In genomic region chr1:61641171-61641570, GRCh38 we compare ENCODE assay signal across 8 cellular contexts.
DNase-seq lines count a peak whose midpoint lies in the region; ATAC-seq and TF ChIP-seq lines count a peak whose summit lies in the region.

No MANE protein-coding gene starts in this region.

- no peaks in the 10 kb centered on the region for H3K36me3 ChIP-seq in right lobe of liver
- H3K36me3 ChIP-seq in tibial artery: no peaks in the 10 kb centered on the region

- no peaks in the 10 kb centered on the region for H3K9me3 Mint-ChIP-seq in activated CD8-positive, alpha-beta memory T cell treated with anti-CD3 and anti-CD28 coated beads, Interleukin-2, amount 10 ng/mL, durations not matched to agents 7 days and 5 days (ENCODE audit: low read depth)
- no peaks in the 10 kb centered on the region for H3K9me3 Mint-ChIP-seq in activated naive CD8-positive, alpha-beta T cell (ENCODE audit: low read depth)

- H3K27ac Mint-ChIP-seq in activated CD8-positive, alpha-beta memory T cell treated with anti-CD3 and anti-CD28 coated beads, Interleukin-2, amount 10 ng/mL, durations not matched to agents 7 days and 5 days: no peak overlapping the region
- H3K27ac Mint-ChIP-seq in activated naive CD8-positive, alpha-beta T cell: peak overlapping the region; percentile 31

- H3K4me1 Mint-ChIP-seq in activated CD8-positive, alpha-beta memory T cell treated with anti-CD3 and anti-CD28 coated beads, Interleukin-2, amount 10 ng/mL, durations not matched to agents 7 days and 5 days: peaks cover 10% of the 10 kb centered on the region
- peaks cover 17% of the 10 kb centered on the region for H3K4me1 Mint-ChIP-seq in activated naive CD8-positive, alpha-beta T cell (ENCODE audit: low read depth)

- no peak for DNase-seq in activated CD8-positive, alpha-beta memory T cell treated with anti-CD3 and anti-CD28 coated beads, Interleukin-2, amount 10 ng/mL, durations not matched to agents 7 days and 5 days
- no peak for DNase-seq in activated CD8-positive, alpha-beta memory T cell treated with anti-CD3 and anti-CD28 coated beads, Interleukin-2, amount 50 U/mL, for 48 hours
- DNase-seq in right lobe of liver (no peak), tibial artery (no peak), NCI-H526 treated with DMSO at 0.1 percent for 48 hours (lab: John Stamatoyannopoulos, UW) (no peak), NCI-H510A (lab: John Stamatoyannopoulos, UW) (no peak), NCI-H2227 (lab: John Stamatoyannopoulos, UW; ENCODE audit: unreplicated experiment) (no peak)

- no peak for ATAC-seq in activated CD8-positive, alpha-beta memory T cell treated with anti-CD3 and anti-CD28 coated beads, Interleukin-2, amount 10 ng/mL, durations not matched to agents 7 days and 5 days
- ATAC-seq in right lobe of liver: peak; percentile 44 to 61 (median 50)

- H3K27me3 Mint-ChIP-seq in activated CD8-positive, alpha-beta memory T cell treated with anti-CD3 and anti-CD28 coated beads, Interleukin-2, amount 10 ng/mL, durations not matched to agents 7 days and 5 days: no peaks in the 10 kb centered on the region
- peaks cover 2% of the 10 kb centered on the region for H3K27me3 Mint-ChIP-seq in activated naive CD8-positive, alpha-beta T cell

- H3K4me3 Mint-ChIP-seq in activated CD8-positive, alpha-beta memory T cell treated with anti-CD3 and anti-CD28 coated beads, Interleukin-2, amount 10 ng/mL, durations not matched to agents 7 days and 5 days: peak overlapping the region; percentile 51
- peak overlapping the region; percentile 84 for H3K4me3 Mint-ChIP-seq in activated naive CD8-positive, alpha-beta T cell

- H3K9me3 ChIP-seq in right lobe of liver (no peaks in the 10 kb centered on the region), tibial artery (no peaks in the 10 kb centered on the region)

- no peak for TF ChIP-seq CTCF in right lobe of liver (IDR thresholded peaks at IDR 0.05)
- no peak for TF ChIP-seq CTCF in tibial artery (IDR thresholded peaks at IDR 0.05)

- no peaks in the 10 kb centered on the region for H3K36me3 Mint-ChIP-seq in activated CD8-positive, alpha-beta memory T cell treated with anti-CD3 and anti-CD28 coated beads, Interleukin-2, amount 10 ng/mL, durations not matched to agents 7 days and 5 days
- H3K36me3 Mint-ChIP-seq in activated naive CD8-positive, alpha-beta T cell: no peaks in the 10 kb centered on the region

- intact Hi-C loops in right lobe of liver (cut with DNase I): no loop called here
- intact Hi-C loops in tibial artery (cut with DNase I; ENCODE audit: low total_unique reads): loop anchor here (10.0 kb wide), 2 partner anchors 186 to 596 kb away; no protein-coding TSS in a partner anchor

- CTCF ChIA-PET in activated CD8-positive, alpha-beta memory T cell treated with anti-CD3 and anti-CD28 coated beads, Interleukin-2, amount 10 ng/mL, durations not matched to agents 7 days and 5 days (lab: Charles Lee): interaction anchor here (0.6 to 1.1 kb wide), 3 partner anchors 11 to 592 kb away, joined by 3 read pairs; no protein-coding TSS in a partner anchor

- peaks cover 0 to 3% (median 0%) of the 10 kb centered on the region in 4 donors for H3K4me1 ChIP-seq in right lobe of liver
- peaks cover 0 to 63% (median 34%) of the 10 kb centered on the region in 4 donors for H3K4me1 ChIP-seq in tibial artery

- 34% methylated on average over 12 of the region's 12 CpGs for WGBS in right lobe of liver (ENCODE audit: insufficient coverage, low coverage, low lambda C conversion rate, missing lambda C conversion rate)

- no peak for TF ChIP-seq POLR2A in right lobe of liver (IDR thresholded peaks at IDR 0.05)

- no peak overlapping the region for H3K4me3 ChIP-seq in right lobe of liver
- peak overlapping the region; percentile 30 to 43 for H3K4me3 ChIP-seq in tibial artery

- no peaks in the 10 kb centered on the region for H3K27me3 ChIP-seq in right lobe of liver
- H3K27me3 ChIP-seq in tibial artery: no peaks in the 10 kb centered on the region

- peak overlapping the region; percentile 24 to 31 (median 29) for H3K27ac ChIP-seq in right lobe of liver
- H3K27ac ChIP-seq in tibial artery: peak overlapping the region; percentile 84 to 90

Comparison
In these comparisons a context has a peak if more than half of its experiments do, and no peak if none do; other contexts are left out.
1. H3K4me3 ChIP-seq: peak in tibial artery (2 of 2); none in right lobe of liver (0 of 3).